In the genomic region with DNA sequence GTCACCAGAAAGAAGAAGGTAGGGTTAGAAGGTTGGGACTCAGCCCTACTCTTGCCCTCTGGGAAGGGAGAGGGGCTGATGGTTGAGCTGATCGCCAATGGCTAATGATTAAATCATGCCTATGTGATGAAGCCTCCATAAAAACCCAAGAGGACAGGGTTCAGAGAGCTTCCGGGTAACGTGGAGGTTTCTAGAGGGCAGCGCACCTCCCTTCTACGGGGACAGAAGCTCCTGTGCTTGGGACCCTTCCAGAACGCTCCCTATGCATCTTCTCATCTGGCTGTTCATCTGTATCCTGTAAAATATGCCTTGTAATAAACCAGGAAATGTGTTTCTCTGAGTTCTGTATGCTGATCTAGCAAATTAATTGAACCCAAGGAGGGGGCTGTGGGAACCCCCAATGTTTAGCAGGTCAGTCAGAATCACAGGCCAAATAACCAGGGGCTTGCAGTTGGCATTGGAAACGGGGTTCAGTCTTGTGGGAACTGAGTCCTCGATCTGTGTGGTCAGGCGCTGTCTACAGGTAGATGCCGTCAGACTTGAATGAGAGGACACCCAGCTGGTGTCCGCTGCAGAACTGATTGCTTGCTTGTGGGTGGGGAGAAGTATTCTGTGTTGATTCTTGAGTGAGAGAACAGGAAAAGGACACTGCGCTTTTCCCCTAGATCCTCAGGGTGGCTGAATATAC, we compare ENCODE assay signal across 1 cellular context.
TF ChIP-seq lines count a peak whose summit lies in the region.

No MANE protein-coding gene starts in this region.

TF ChIP-seq in SK-N-SH treated with all-trans-retinoic acid at 6 μM for 48 hours, 23 proteins besides CTCF, POLR2A, EP300 and RAD21 (continued from another document):
- TF ChIP-seq, protein P1, sequence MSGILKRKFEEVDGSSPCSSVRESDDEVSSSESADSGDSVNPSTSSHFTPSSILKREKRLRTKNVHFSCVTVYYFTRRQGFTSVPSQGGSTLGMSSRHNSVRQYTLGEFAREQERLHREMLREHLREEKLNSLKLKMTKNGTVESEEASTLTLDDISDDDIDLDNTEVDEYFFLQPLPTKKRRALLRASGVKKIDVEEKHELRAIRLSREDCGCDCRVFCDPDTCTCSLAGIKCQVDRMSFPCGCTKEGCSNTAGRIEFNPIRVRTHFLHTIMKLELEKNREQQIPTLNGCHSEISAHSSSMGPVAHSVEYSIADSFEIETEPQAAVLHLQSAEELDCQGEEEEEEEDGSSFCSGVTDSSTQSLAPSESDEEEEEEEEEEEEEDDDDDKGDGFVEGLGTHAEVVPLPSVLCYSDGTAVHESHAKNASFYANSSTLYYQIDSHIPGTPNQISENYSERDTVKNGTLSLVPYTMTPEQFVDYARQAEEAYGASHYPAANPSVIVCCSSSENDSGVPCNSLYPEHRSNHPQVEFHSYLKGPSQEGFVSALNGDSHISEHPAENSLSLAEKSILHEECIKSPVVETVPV (CRISPR knock-in tag; IDR thresholded peaks at IDR 0.05) = no peak
- TF ChIP-seq, protein P2, sequence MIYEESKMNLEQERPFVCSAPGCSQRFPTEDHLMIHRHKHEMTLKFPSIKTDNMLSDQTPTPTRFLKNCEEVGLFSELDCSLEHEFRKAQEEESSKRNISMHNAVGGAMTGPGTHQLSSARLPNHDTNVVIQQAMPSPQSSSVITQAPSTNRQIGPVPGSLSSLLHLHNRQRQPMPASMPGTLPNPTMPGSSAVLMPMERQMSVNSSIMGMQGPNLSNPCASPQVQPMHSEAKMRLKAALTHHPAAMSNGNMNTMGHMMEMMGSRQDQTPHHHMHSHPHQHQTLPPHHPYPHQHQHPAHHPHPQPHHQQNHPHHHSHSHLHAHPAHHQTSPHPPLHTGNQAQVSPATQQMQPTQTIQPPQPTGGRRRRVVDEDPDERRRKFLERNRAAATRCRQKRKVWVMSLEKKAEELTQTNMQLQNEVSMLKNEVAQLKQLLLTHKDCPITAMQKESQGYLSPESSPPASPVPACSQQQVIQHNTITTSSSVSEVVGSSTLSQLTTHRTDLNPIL (CRISPR knock-in tag; IDR thresholded peaks at IDR 0.05; ENCODE audit: low read depth) = no peak
- TF ChIP-seq OSR1 (CRISPR knock-in tag; IDR thresholded peaks at IDR 0.05) (no peak), RARB (CRISPR knock-in tag; IDR thresholded peaks at IDR 0.05) (no peak), CSDC2 (CRISPR knock-in tag; IDR thresholded peaks at IDR 0.05) (no peak), ZFP30 (CRISPR knock-in tag; IDR thresholded peaks at IDR 0.05) (no peak), BACH2 (CRISPR knock-in tag; IDR thresholded peaks at IDR 0.05; ENCODE audit: borderline replicate concordance) (no peak)
- TF ChIP-seq, protein P3, sequence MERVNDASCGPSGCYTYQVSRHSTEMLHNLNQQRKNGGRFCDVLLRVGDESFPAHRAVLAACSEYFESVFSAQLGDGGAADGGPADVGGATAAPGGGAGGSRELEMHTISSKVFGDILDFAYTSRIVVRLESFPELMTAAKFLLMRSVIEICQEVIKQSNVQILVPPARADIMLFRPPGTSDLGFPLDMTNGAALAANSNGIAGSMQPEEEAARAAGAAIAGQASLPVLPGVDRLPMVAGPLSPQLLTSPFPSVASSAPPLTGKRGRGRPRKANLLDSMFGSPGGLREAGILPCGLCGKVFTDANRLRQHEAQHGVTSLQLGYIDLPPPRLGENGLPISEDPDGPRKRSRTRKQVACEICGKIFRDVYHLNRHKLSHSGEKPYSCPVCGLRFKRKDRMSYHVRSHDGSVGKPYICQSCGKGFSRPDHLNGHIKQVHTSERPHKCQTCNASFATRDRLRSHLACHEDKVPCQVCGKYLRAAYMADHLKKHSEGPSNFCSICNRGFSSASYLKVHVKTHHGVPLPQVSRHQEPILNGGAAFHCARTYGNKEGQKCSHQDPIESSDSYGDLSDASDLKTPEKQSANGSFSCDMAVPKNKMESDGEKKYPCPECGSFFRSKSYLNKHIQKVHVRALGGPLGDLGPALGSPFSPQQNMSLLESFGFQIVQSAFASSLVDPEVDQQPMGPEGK (CRISPR knock-in tag; IDR thresholded peaks at IDR 0.05; ENCODE audit: borderline replicate concordance) = no peak
